ENCODE assay signal across 23 cellular contexts in genomic region chr2:153917570-153917969, GRCh38.
"Had no signal": no experiment of that assay in that cellular context is flagged by ENCODE, and none has a peak within 500 bp of the region (broad histone marks: within the 10 kb centered on the region; RNA-seq: fewer than 3 reads in every experiment).

No MANE protein-coding gene starts in this region.

- ATAC-seq: activated CD8-positive, alpha-beta memory T cell treated with anti-CD3 and anti-CD28 coated beads, Interleukin-2, amount 10 ng/mL, durations not matched to agents 7 days and 5 days; T-helper 17 cell had no signal

- H3K27ac ChIP-seq: breast epithelium had no signal

- H3K27me3 ChIP-seq: breast epithelium, MG63 had no signal

- H3K4me1 ChIP-seq: breast epithelium had no signal

- H3K9me3 ChIP-seq: breast epithelium, MG63 had no signal

- H3K36me3 ChIP-seq: breast epithelium, MG63 had no signal

- DNase-seq: activated B cell treated with CpG ODN at 0.5 μM for 24 hours; activated CD4-positive, alpha-beta T cell treated with anti-CD3 and anti-CD28 coated beads for 1 hour; activated CD4-positive, alpha-beta T cell treated with anti-CD3 and anti-CD28 coated beads, Interleukin-2, amount 10 ng/mL, durations not matched to agents 24 days and 14 days; activated CD4-positive, alpha-beta T cell treated with anti-CD3 and anti-CD28 coated beads, Interleukin-2, amount 50 U/mL, for 48 hours; activated CD8-positive, alpha-beta memory T cell treated with anti-CD3 and anti-CD28 coated beads, Interleukin-2, amount 10 ng/mL, durations not matched to agents 7 days and 5 days; activated effector memory CD4-positive, alpha-beta T cell treated with Interleukin-2 at 50 U/mL for 16 hours; activated naive CD4-positive, alpha-beta T cell; activated T-cell treated with anti-CD3 and anti-CD28 coated beads, Interleukin-2, amount 50 U/mL, for 24 hours; aorta; MG63; MV-4-11; NCI-H1105; NCI-H1436 treated with DMSO at 0.1 percent for 48 hours; NCI-H187; NCI-H2081; NCI-H2171 treated with DMSO at 0.1 percent for 48 hours; NCI-H226; NCI-H526 treated with DMSO at 0.1 percent for 48 hours; SIG-M5; T-helper 17 cell; T-helper 9 cell had no signal

- FAIRE-seq: TTC549 had no signal

- H3K4me3 ChIP-seq: breast epithelium, MG63 had no signal
